ENCODE assay signal across 21 cellular contexts in the genomic region with DNA sequence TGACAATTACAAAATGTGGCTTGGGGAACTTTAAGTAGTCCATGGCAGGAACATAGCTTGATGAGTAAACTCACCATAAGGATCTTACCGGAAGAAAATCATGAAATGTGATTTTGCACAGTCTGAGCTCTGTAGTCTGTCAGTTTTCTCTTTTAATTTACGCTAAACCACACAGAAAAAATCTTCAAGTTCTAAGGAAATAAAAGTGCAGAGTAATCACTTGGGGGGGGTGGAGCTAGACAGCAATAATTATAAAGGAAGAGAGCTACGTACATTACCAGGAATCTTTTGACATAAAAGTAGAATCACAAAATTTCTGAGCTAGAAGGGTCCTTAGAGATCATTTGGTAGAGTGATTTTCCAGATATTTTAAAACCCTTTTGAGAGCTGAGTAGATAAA. TPM values are rescaled to one million over a fixed set of nuclear protein-coding genes. Genes with fewer than 3 reads are reported as not detected.
DNase-seq lines count a peak whose midpoint lies in the region; TF ChIP-seq lines count a peak whose summit lies in the region.
"Had no signal": no experiment of that assay in that cellular context is flagged by ENCODE, and none has a peak within 500 bp of the region (broad histone marks: within the 10 kb centered on the region; RNA-seq: fewer than 3 reads in every experiment).

No MANE protein-coding gene starts in this region.

- TF ChIP-seq CTCF in MCF 10A (IDR thresholded peaks at IDR 0.05; ENCODE audit: unreplicated experiment): no peak
- no peak for TF ChIP-seq CTCF in breast epithelium (IDR thresholded peaks at IDR 0.05)
- no peak for TF ChIP-seq CTCF in Loucy (conservative IDR thresholded peaks at IDR 0.05; ENCODE audit: low read length)
- TF ChIP-seq CTCF in neutrophil (IDR thresholded peaks at IDR 0.05): no peak
- TF ChIP-seq CTCF in SK-N-SH (IDR thresholded peaks at IDR 0.05): no peak

- peaks cover 15% of the 10 kb centered on the region for H3K36me3 Mint-ChIP-seq in MCF 10A (ENCODE audit: insufficient read depth, unreplicated experiment)
- peaks cover 47% of the 10 kb centered on the region for H3K36me3 Mint-ChIP-seq in activated T-helper 2 cell treated with anti-CD3 and anti-CD28 coated beads, Interferon-gamma antibody, Interleukin-2, Interleukin-4, amounts not matched to agents 10 μg/mL and 5 μg/mL and 100 μg/mL, durations not matched to agents 14 hours and 24 hours and 36 hours (ENCODE audit: low read depth)

- no peak overlapping the region for H3K4me3 Mint-ChIP-seq in MCF 10A (ENCODE audit: unreplicated experiment)
- H3K4me3 Mint-ChIP-seq in activated T-helper 2 cell treated with anti-CD3 and anti-CD28 coated beads, Interferon-gamma antibody, Interleukin-2, Interleukin-4, amounts not matched to agents 10 μg/mL and 5 μg/mL and 100 μg/mL, durations not matched to agents 14 hours and 24 hours and 36 hours (ENCODE audit: low read depth): no peak overlapping the region
- H3K4me3 Mint-ChIP-seq: IgD-negative memory B cell had no signal

- no peak overlapping the region for H3K9ac ChIP-seq in Loucy (ENCODE audit: low read depth, low read length, poor library complexity, severe bottlenecking)
- H3K9ac ChIP-seq in SK-N-SH: no peak overlapping the region

- H3K4me1 Mint-ChIP-seq in MCF 10A (ENCODE audit: insufficient read depth, unreplicated experiment): peaks cover 10% of the 10 kb centered on the region
- peaks cover 34% of the 10 kb centered on the region for H3K4me1 Mint-ChIP-seq in activated T-helper 2 cell treated with anti-CD3 and anti-CD28 coated beads, Interferon-gamma antibody, Interleukin-2, Interleukin-4, amounts not matched to agents 10 μg/mL and 5 μg/mL and 100 μg/mL, durations not matched to agents 14 hours and 24 hours and 36 hours (ENCODE audit: low read depth)

- no peak overlapping the region for H2AFZ ChIP-seq in Loucy (ENCODE audit: low read length)
- no peak overlapping the region for H2AFZ ChIP-seq in SK-N-SH (ENCODE audit: low read depth)

- TF ChIP-seq EP300 in SK-N-SH (IDR thresholded peaks at IDR 0.05; ENCODE audit: borderline replicate concordance in 1 of 2, low read depth in 1 of 2, low read length in 1 of 2): no peak

- peaks cover 12% of the 10 kb centered on the region for H4K20me1 ChIP-seq in Loucy (ENCODE audit: insufficient read depth, low read length, poor library complexity, severe bottlenecking)
- no peaks in the 10 kb centered on the region for H4K20me1 ChIP-seq in SK-N-SH (ENCODE audit: insufficient read depth)

- no TSS peak for BruUV-seq in MCF 10A (replicated peaks; lab: Mats Ljungman, UMichigan)

- no peak for TF ChIP-seq POLR2A in breast epithelium (IDR thresholded peaks at IDR 0.05)

- H3K79me2 ChIP-seq in Loucy (ENCODE audit: insufficient read depth, low read length) (peaks cover 77% of the 10 kb centered on the region), SK-N-SH (ENCODE audit: insufficient read depth) (peaks cover 65% of the 10 kb centered on the region)

- 93% methylated on average over 3 of the region's 3 CpGs for WGBS in SK-N-SH (ENCODE audit: low lambda C conversion rate)

- H3F3A ChIP-seq in Loucy (ENCODE audit: low read depth): peaks cover 12% of the 10 kb centered on the region
- H3F3A ChIP-seq in SK-N-SH (replicated peaks; ENCODE audit: insufficient read depth): peaks cover 5% of the 10 kb centered on the region

- no peak for DNase-seq in MCF 10A (ENCODE audit: unreplicated experiment)
- DNase-seq in breast epithelium (ENCODE audit: low spot score in 2 of 2): no peak
- no peak for DNase-seq in activated T-helper 2 cell treated with anti-CD3 and anti-CD28 coated beads, Interferon-gamma antibody, Interleukin-2, Interleukin-4, amounts not matched to agents 10 μg/mL and 5 μg/mL and 100 μg/mL, durations not matched to agents 14 hours and 24 hours and 36 hours (ENCODE audit: low spot score)
- DNase-seq in SJCRH30: no peak
- DNase-seq in NOMO-1 treated with DMSO at 0.1 percent for 48 hours (lab: John Stamatoyannopoulos, UW; ENCODE audit: unreplicated experiment): no peak
- DNase-seq in SK-N-SH: no peak
- DNase-seq: 8988T, HCEC 1CT, Kasumi-1, NCI-H1092 treated with DMSO at 0.1 percent for 48 hours, NCI-H187, NCI-H2107, NCI-H2227 treated with DMSO at 0.1 percent for 48 hours, NCI-H524, NCI-H82, PC-3, SIG-M5 had no signal

- H3K4me1 ChIP-seq in breast epithelium (no peaks in the 10 kb centered on the region), Loucy (ENCODE audit: insufficient read depth, low read length, poor library complexity, severe bottlenecking) (peaks cover 47% of the 10 kb centered on the region), neutrophil (ENCODE audit: control insufficient read depth in 1 of 2, insufficient read depth in 1 of 2, low read depth in 1 of 2, low read length in 1 of 2) (peaks cover 0 to 6% of the 10 kb centered on the region in 2 experiments), SJCRH30 (peaks cover 2% of the 10 kb centered on the region; the same call in 1 of the 2 replicates), SK-N-SH (ENCODE audit: control insufficient read depth in 1 of 2, insufficient read depth in 2 of 2, low read depth in 1 of 2, low read length in 1 of 2) (0 out of 4 replicates have a peak, but pooled peaks cover 0 to 4% of the 10 kb centered on the region in 2 experiments)

- H3K36me3 ChIP-seq in breast epithelium: no peaks in the 10 kb centered on the region
- H3K36me3 ChIP-seq in Loucy (ENCODE audit: insufficient read depth, low read length): peaks cover 14% of the 10 kb centered on the region
- H3K36me3 ChIP-seq in neutrophil: no peaks in the 10 kb centered on the region
- H3K36me3 ChIP-seq in SJCRH30: peaks cover 3% of the 10 kb centered on the region; the same call in 1 of the 2 replicates
- H3K36me3 ChIP-seq in SK-N-SH (replicated peaks in 1 of 2; ENCODE audit: control insufficient read depth in 1 of 2, insufficient read depth in 2 of 2, low read length in 1 of 2): peaks cover 0 to 7% of the 10 kb centered on the region in 2 experiments

- peak overlapping the region; percentile 1 for H3K27ac Mint-ChIP-seq in MCF 10A (ENCODE audit: low read depth, unreplicated experiment)
- H3K27ac Mint-ChIP-seq in activated T-helper 2 cell treated with anti-CD3 and anti-CD28 coated beads, Interferon-gamma antibody, Interleukin-2, Interleukin-4, amounts not matched to agents 10 μg/mL and 5 μg/mL and 100 μg/mL, durations not matched to agents 14 hours and 24 hours and 36 hours: peak overlapping the region; percentile 11

- no peaks in the 10 kb centered on the region for H3K9me3 Mint-ChIP-seq in MCF 10A (ENCODE audit: unreplicated experiment)
- no peaks in the 10 kb centered on the region for H3K9me3 Mint-ChIP-seq in activated T-helper 2 cell treated with anti-CD3 and anti-CD28 coated beads, Interferon-gamma antibody, Interleukin-2, Interleukin-4, amounts not matched to agents 10 μg/mL and 5 μg/mL and 100 μg/mL, durations not matched to agents 14 hours and 24 hours and 36 hours
- H3K9me3 Mint-ChIP-seq: IgD-negative memory B cell had no signal

- peak overlapping the region; percentile 33 for H3K4me2 ChIP-seq in Loucy (ENCODE audit: low read depth, low read length, poor library complexity, severe bottlenecking)
- H3K4me2 ChIP-seq in SK-N-SH: no peak overlapping the region

- CTCF ChIA-PET in MCF 10A (lab: Yijun Ruan, JAX): no interaction called here
- CTCF ChIA-PET in SK-N-SH (lab: Yijun Ruan, JAX): no interaction called here

- no peaks in the 10 kb centered on the region for H3K9me2 ChIP-seq in Loucy (replicated peaks; ENCODE audit: low read depth, low read length)
- H3K9me2 ChIP-seq in SK-N-SH: no peaks in the 10 kb centered on the region

- no peak for TF ChIP-seq RAD21 in SK-N-SH (IDR thresholded peaks at IDR 0.05; ENCODE audit: low read length)

- H3K27me3 ChIP-seq in breast epithelium (no peaks in the 10 kb centered on the region), Loucy (ENCODE audit: insufficient read depth, low read length, poor library complexity, severe bottlenecking) (no peaks in the 10 kb centered on the region), neutrophil (no peaks in the 10 kb centered on the region), SJCRH30 (no peaks in the 10 kb centered on the region), SK-N-SH (ENCODE audit: insufficient read depth) (no peaks in the 10 kb centered on the region)

- intact Hi-C loops in MCF 10A (cut with micrococcal nuclease): no loop called here
- intact Hi-C loops in breast epithelium (cut with DNase I; ENCODE audit: low total_unique reads): no loop called here
- intact Hi-C loops in activated T-helper 2 cell treated with anti-CD3 and anti-CD28 coated beads, Interferon-gamma antibody, Interleukin-2, Interleukin-4, amounts not matched to agents 10 μg/mL and 5 μg/mL and 100 μg/mL, durations not matched to agents 14 hours and 24 hours and 36 hours (cut with micrococcal nuclease): loop anchor here (10.0 kb wide), 1 partner anchor 48 kb away; no protein-coding TSS in a partner anchor

- H3K27me3 Mint-ChIP-seq in MCF 10A (ENCODE audit: insufficient read depth, unreplicated experiment): no peaks in the 10 kb centered on the region
- no peaks in the 10 kb centered on the region for H3K27me3 Mint-ChIP-seq in activated T-helper 2 cell treated with anti-CD3 and anti-CD28 coated beads, Interferon-gamma antibody, Interleukin-2, Interleukin-4, amounts not matched to agents 10 μg/mL and 5 μg/mL and 100 μg/mL, durations not matched to agents 14 hours and 24 hours and 36 hours (ENCODE audit: low read depth)
- H3K27me3 Mint-ChIP-seq: IgD-negative memory B cell had no signal

- POLR2A ChIA-PET in MCF 10A (lab: Yijun Ruan, JAX) (interaction anchor here (0.6 to 2.3 kb wide), 2 partner anchors 9 to 275 kb away, joined by 4 to 17 read pairs; a partner anchor contains a TSS), SK-N-SH (lab: Yijun Ruan, JAX) (no interaction called here)

- H3K4me3 ChIP-seq in breast epithelium (no peak overlapping the region), Loucy (ENCODE audit: low read length, poor library complexity, severe bottlenecking) (peak overlapping the region; percentile 12), neutrophil (ENCODE audit: low read depth in 1 of 2, low read length in 1 of 2) (no peak overlapping the region), SJCRH30 (no peak overlapping the region), SK-N-SH (ENCODE audit: low read depth in 2 of 2, low read length in 1 of 2) (no peak overlapping the region)

- H3K9me3 ChIP-seq in breast epithelium (no peaks in the 10 kb centered on the region), Loucy (ENCODE audit: insufficient read depth, low read depth, low read length) (0 out of 2 replicates have a peak, but pooled peaks cover 5% of the 10 kb centered on the region), neutrophil (no peaks in the 10 kb centered on the region), SJCRH30 (replicated peaks) (peaks cover 5% of the 10 kb centered on the region; the same call in 1 of the 2 replicates), SK-N-SH (no peaks in the 10 kb centered on the region)

- H3K27ac ChIP-seq in breast epithelium (no peak overlapping the region), neutrophil (peak overlapping the region; percentile 11), SJCRH30 (no peak overlapping the region), SK-N-SH (ENCODE audit: low read depth in 2 of 2, low read length in 1 of 2) (no peak overlapping the region)
- H3K27ac ChIP-seq: RWPE1 had no signal

RNA-seq across cellular contexts. Expression of a gene that starts 9.2 kb away (rescaled TPM):
- total RNA-seq in MCF 10A (2022) (43.3 and 51.0 TPM in 2 replicates), breast epithelium (100 to 1,000 TPM in 1 of 3 donors, 10 to 100 TPM in 2; 70.1 to 109 (median 90.1) TPM)
- 40.2 and 43.9 TPM in 2 replicates for total RNA-seq in activated T-helper 2 cell treated with anti-CD3 and anti-CD28 coated beads, Interferon-gamma antibody, Interleukin-2, Interleukin-4, amounts not matched to agents 10 μg/mL and 5 μg/mL and 100 μg/mL, durations not matched to agents 14 hours and 24 hours and 36 hours
- total RNA-seq in SJCRH30 (2014; rRNA removed; shearing (Covaris generic)): 45.4 and 59.4 TPM in 2 replicates
- 19.5 and 22.5 TPM in 2 replicates for polyA plus RNA-seq in SK-N-SH (2012; rRNA removed)
- 22.1 and 24.4 TPM in 2 replicates for polyA plus RNA-seq in SK-N-SH (2012; cell fraction: cytosol; rRNA removed)
- polyA plus RNA-seq in SK-N-SH (2012; cell fraction: nucleus; rRNA removed): 9.1 and 15.2 TPM in 2 replicates
